Comparison of ENCODE assay signal across 8 cellular contexts in the genomic region with DNA sequence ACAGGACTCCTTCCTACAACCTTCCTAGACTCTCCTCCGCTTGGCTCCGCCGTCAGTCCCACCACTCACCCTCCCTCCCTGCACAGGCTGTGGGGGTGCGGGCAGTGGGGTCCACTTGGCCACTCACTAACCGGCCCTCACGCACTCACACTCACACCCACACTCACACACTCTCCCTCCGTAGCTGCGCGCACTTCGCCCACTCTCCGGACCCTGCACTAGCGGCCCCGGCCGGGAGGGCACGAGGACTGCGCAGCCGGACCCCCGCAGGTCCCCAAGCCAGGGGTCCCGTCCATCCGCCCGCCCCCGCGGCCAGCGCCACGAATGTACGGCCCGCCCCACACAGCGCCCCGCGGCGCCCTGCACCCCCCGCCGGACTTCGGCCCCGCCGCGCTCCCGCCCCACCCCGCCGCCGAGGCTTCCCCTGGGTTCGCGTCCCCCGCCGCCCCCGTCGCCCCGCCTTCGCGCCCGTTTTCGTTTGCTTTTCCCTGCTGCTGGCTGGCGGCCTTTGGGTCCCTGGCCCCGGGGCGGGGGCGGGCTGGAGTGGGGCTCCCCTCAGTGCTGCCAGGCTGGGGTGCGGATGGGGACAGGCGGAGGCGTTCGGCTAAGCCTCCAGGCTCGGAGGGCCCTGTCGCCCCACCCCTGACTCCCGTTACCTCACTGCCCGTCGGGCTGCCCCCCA. TPM values are rescaled to one million over a fixed set of nuclear protein-coding genes. Genes with fewer than 3 reads are reported as not detected.
DNase-seq lines count a peak whose midpoint lies in the region; ATAC-seq and TF ChIP-seq lines count a peak whose summit lies in the region.

No MANE protein-coding gene starts in this region.

- no peak overlapping the region for H3K27ac Mint-ChIP-seq in activated CD4-positive, alpha-beta T cell treated with anti-CD3 and anti-CD28 coated beads for 36 hours
- no peak overlapping the region for H3K27ac Mint-ChIP-seq in endodermal cell

- intact Hi-C loops in activated CD4-positive, alpha-beta T cell treated with anti-CD3 and anti-CD28 coated beads for 36 hours (cut with DNase I, micrococcal nuclease): no loop called here
- intact Hi-C loops in prostate gland (cut with DNase I): no loop called here

- H3K4me1 ChIP-seq in endodermal cell (ENCODE audit: control insufficient read depth, insufficient read depth, low read length): peaks cover 12% of the 10 kb centered on the region
- no peaks in the 10 kb centered on the region for H3K4me1 ChIP-seq in prostate gland (replicated peaks)

- WGBS in endodermal cell (ENCODE audit: insufficient coverage in 1 of 2, insufficient read length in 1 of 2), 2 experiments: 0 to 11% methylated on average over 1 to 65 of the region's 65 CpGs
- WGBS in prostate gland: 5% methylated on average over 63 of the region's 65 CpGs

- peaks cover 16% of the 10 kb centered on the region for H3K4me1 Mint-ChIP-seq in activated CD4-positive, alpha-beta T cell treated with anti-CD3 and anti-CD28 coated beads for 36 hours
- peaks cover 34% of the 10 kb centered on the region for H3K4me1 Mint-ChIP-seq in endodermal cell

- H3K27me3 ChIP-seq in endodermal cell (ENCODE audit: control insufficient read depth, insufficient read depth, low read length, poor library complexity, severe bottlenecking): peaks cover 41% of the 10 kb centered on the region
- H3K27me3 ChIP-seq in prostate gland (replicated peaks; ENCODE audit: insufficient read depth): peaks cover 4% of the 10 kb centered on the region

- H3K4me3 Mint-ChIP-seq in activated CD4-positive, alpha-beta T cell treated with anti-CD3 and anti-CD28 coated beads for 36 hours: peak overlapping the region; percentile 54
- H3K4me3 Mint-ChIP-seq in endodermal cell: peak overlapping the region; percentile 53

- H3K9me3 ChIP-seq in endodermal cell (ENCODE audit: control insufficient read depth, low read length) (no peaks in the 10 kb centered on the region), prostate gland (no peaks in the 10 kb centered on the region)

- H3K36me3 ChIP-seq in endodermal cell (ENCODE audit: control insufficient read depth, insufficient read depth, low read length): no peaks in the 10 kb centered on the region
- H3K36me3 ChIP-seq in prostate gland: no peaks in the 10 kb centered on the region

- CTCF ChIA-PET in GM10248 (lab: Yijun Ruan, JAX): no interaction called here
- CTCF ChIA-PET in activated CD4-positive, alpha-beta T cell treated with anti-CD3 and anti-CD28 coated beads for 36 hours (lab: Charles Lee): no interaction called here

- peaks cover 19% of the 10 kb centered on the region for H3K27me3 Mint-ChIP-seq in activated CD4-positive, alpha-beta T cell treated with anti-CD3 and anti-CD28 coated beads for 36 hours
- H3K27me3 Mint-ChIP-seq in endodermal cell (ENCODE audit: insufficient read depth): peaks cover 65% of the 10 kb centered on the region

- DNase-seq in GM10248 (ENCODE audit: extremely low spot score) (peak; percentile 70), endodermal cell (no peak), prostate gland (ENCODE audit: low spot score) (no peak), HT-29 (ENCODE audit: low spot score) (no peak), SKM-1 treated with dmso at 0.1 percent for 144 hours (lab: John Stamatoyannopoulos, UW; ENCODE audit: unreplicated experiment) (no peak), SHP77 (lab: John Stamatoyannopoulos, UW) (no peak)
- DNase-seq in activated CD4-positive, alpha-beta T cell treated with anti-CD3 and anti-CD28 coated beads for 36 hours: peak; percentile 52

- POLR2A ChIA-PET in GM10248 (lab: Yijun Ruan, JAX): interaction anchor here (0.6 kb wide), 1 partner anchor 239 kb away, joined by 4 read pairs; no protein-coding TSS in a partner anchor
- POLR2A ChIA-PET in activated CD4-positive, alpha-beta T cell treated with anti-CD3 and anti-CD28 coated beads for 36 hours (lab: Charles Lee): interaction anchor here (0.6 kb wide), 1 partner anchor 45 kb away, joined by 4 read pairs; no protein-coding TSS in a partner anchor

- peak overlapping the region; percentile 45 for H3K4me3 ChIP-seq in endodermal cell (ENCODE audit: low read length)
- peak overlapping the region; percentile 18 to 37 for H3K4me3 ChIP-seq in prostate gland

- TF ChIP-seq CTCF in GM10248 (IDR thresholded peaks at IDR 0.05; ENCODE audit: control extremely low read depth, extremely low read depth, low read depth, missing control alignments) (no peak), endodermal cell (conservative IDR thresholded peaks at IDR 0.05) (no peak), prostate gland (IDR thresholded peaks at IDR 0.05) (no peak)

- no peak overlapping the region for H3K9ac ChIP-seq in endodermal cell (ENCODE audit: extremely low read depth, low read length, poor library complexity, severe bottlenecking)

- no peak overlapping the region for H3K27ac ChIP-seq in endodermal cell (ENCODE audit: low read depth, low read length)
- H3K27ac ChIP-seq in prostate gland: no peak overlapping the region

- no peaks in the 10 kb centered on the region for H3K36me3 Mint-ChIP-seq in activated CD4-positive, alpha-beta T cell treated with anti-CD3 and anti-CD28 coated beads for 36 hours (ENCODE audit: low read depth)
- H3K36me3 Mint-ChIP-seq in endodermal cell (ENCODE audit: low read depth): no peaks in the 10 kb centered on the region

- H3K9me3 Mint-ChIP-seq in activated CD4-positive, alpha-beta T cell treated with anti-CD3 and anti-CD28 coated beads for 36 hours (ENCODE audit: low read depth): no peaks in the 10 kb centered on the region
- no peaks in the 10 kb centered on the region for H3K9me3 Mint-ChIP-seq in endodermal cell

- peak; percentile 58 for ATAC-seq in activated CD4-positive, alpha-beta T cell treated with anti-CD3 and anti-CD28 coated beads for 36 hours
- ATAC-seq in HG02973 (IDR thresholded peaks at IDR 0.05; ENCODE audit: unreplicated experiment): no peak

- TF ChIP-seq POLR2A in prostate gland (IDR thresholded peaks at IDR 0.05): no peak

RNA-seq across cellular contexts. Expression of a gene that starts 23.0 kb away (rescaled TPM):
- not detected for total RNA-seq in activated CD4-positive, alpha-beta T cell treated with anti-CD3 and anti-CD28 coated beads for 36 hours
- not detected for total RNA-seq in endodermal cell
- not detected for polyA plus RNA-seq in endodermal cell (2013, experiment 1 of 2)
- polyA plus RNA-seq in endodermal cell (2013, experiment 2 of 2): not detected
- not detected for total RNA-seq in prostate gland
- not detected in 2 replicates for total RNA-seq in HT-29 (2014; rRNA removed; shearing (Covaris generic))

RNA-seq across cellular contexts. Expression of a gene that starts 31.8 kb away (rescaled TPM):
- under 1 TPM; 0.30 to 0.40 TPM for total RNA-seq in activated CD4-positive, alpha-beta T cell treated with anti-CD3 and anti-CD28 coated beads for 36 hours
- total RNA-seq in endodermal cell (under 1 TPM; 0.62 TPM), prostate gland (under 1 TPM; 0.18 to 0.62 TPM)
- 2.1 TPM for polyA plus RNA-seq in endodermal cell (2013, experiment 1 of 2)
- 1.6 TPM for polyA plus RNA-seq in endodermal cell (2013, experiment 2 of 2)
- 0.73 and 0.79 TPM in 2 replicates for total RNA-seq in HT-29 (2014; rRNA removed; shearing (Covaris generic))

RNA-seq across cellular contexts. Expression of a gene that starts 33.6 kb away (rescaled TPM):
- 1 to 10 TPM; 1.6 to 1.8 TPM for total RNA-seq in activated CD4-positive, alpha-beta T cell treated with anti-CD3 and anti-CD28 coated beads for 36 hours
- total RNA-seq in endodermal cell (10 to 100 TPM; 13.4 to 19.3 TPM), prostate gland (1 to 10 TPM in 1 of 2 donors, under 1 TPM in 1; 0.55 to 7.3 TPM)
- 8.9 TPM for polyA plus RNA-seq in endodermal cell (2013, experiment 1 of 2)
- 8.4 TPM for polyA plus RNA-seq in endodermal cell (2013, experiment 2 of 2)
- total RNA-seq in HT-29 (2014; rRNA removed; shearing (Covaris generic)): not detected in 2 replicates

RNA-seq across cellular contexts. Expression of a gene that starts 45.8 kb away (rescaled TPM):
- total RNA-seq in activated CD4-positive, alpha-beta T cell treated with anti-CD3 and anti-CD28 coated beads for 36 hours: 10 to 100 TPM; 58.5 to 80.3 TPM
- total RNA-seq in endodermal cell (10 to 100 TPM; 48.2 to 66.5 TPM), prostate gland (100 to 1,000 TPM in 1 of 2 donors, 10 to 100 TPM in 1; 40.3 to 138 TPM)
- polyA plus RNA-seq in endodermal cell (2013, experiment 1 of 2): 64.4 TPM
- 61.0 TPM for polyA plus RNA-seq in endodermal cell (2013, experiment 2 of 2)
- total RNA-seq in HT-29 (2014; rRNA removed; shearing (Covaris generic)): 125 and 130 TPM in 2 replicates

Comparison
In these comparisons a context has a peak if more than half of its experiments do, and no peak if none do; other contexts are left out.
1. DNase-seq: peak in GM10248 (single experiment) and activated CD4-positive, alpha-beta T cell treated with anti-CD3 and anti-CD28 coated beads for 36 hours (single experiment); none in endodermal cell (single experiment), prostate gland (single experiment), HT-29 (single experiment), SKM-1 treated with dmso at 0.1 percent for 144 hours (single experiment) and SHP77 (0 of 2).